17 cellular contexts compared by ENCODE assay signal in the genomic region with DNA sequence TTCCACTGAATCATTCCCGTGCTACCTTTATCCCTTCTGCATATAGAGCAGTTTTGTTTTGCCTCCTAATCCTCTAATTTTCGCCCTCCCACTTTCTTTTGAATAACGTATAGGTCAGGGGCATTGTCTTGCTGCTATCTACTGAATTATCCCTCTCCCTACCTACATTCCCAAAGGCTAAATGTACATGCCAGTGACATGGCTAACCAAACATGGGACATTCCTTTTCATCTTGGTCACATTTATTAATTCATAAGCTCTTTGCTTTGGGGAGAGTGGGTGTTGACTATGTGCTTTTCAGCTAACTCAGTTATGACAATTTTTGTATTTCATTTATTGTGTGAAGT. TPM values are rescaled to one million over a fixed set of nuclear protein-coding genes. Genes with fewer than 3 reads are reported as not detected.
DNase-seq lines count a peak whose midpoint lies in the region; ATAC-seq, FAIRE-seq and TF ChIP-seq lines count a peak whose summit lies in the region.
"Had no signal": no experiment of that assay in that cellular context is flagged by ENCODE, and none has a peak within 500 bp of the region (broad histone marks: within the 10 kb centered on the region; RNA-seq: fewer than 3 reads in every experiment).

No MANE protein-coding gene starts in this region.

- DNase-seq in EH (ENCODE audit: low read depth) (peak; percentile 15), IMR-90 (peak; percentile 28), bronchial epithelial cell (ENCODE audit: low read depth) (peak; percentile 38), retinal pigment epithelial cell (ENCODE audit: low read depth) (peak; percentile 52), NCI-H226 (no peak), GM03348 (ENCODE audit: low spot score) (no peak)
- DNase-seq: DMS153, NCI-H345, NCI-H774, Peyer's patch, SHP77 treated with DMSO at 0.1 percent for 48 hours had no signal

- in situ Hi-C loops in IMR-90 (cut with MboI; ENCODE audit: low sequenced_read_pairs): loop anchor here (10.0 to 25.0 kb wide), 2 partner anchors 472 to 786 kb away; no protein-coding TSS in a partner anchor

- H3K9me1 ChIP-seq in IMR-90 (ENCODE audit: insufficient read depth, low read length): peaks cover 2% of the 10 kb centered on the region

- TF ChIP-seq CTCF in IMR-90 (conservative IDR thresholded peaks at IDR 0.05; ENCODE audit: low read depth, low read length): no peak
- TF ChIP-seq CTCF in bronchial epithelial cell (IDR thresholded peaks at IDR 0.05; ENCODE audit: insufficient read depth, low read length, severe bottlenecking): no peak
- no peak for TF ChIP-seq CTCF in retinal pigment epithelial cell (conservative IDR thresholded peaks at IDR 0.05; ENCODE audit: low read depth, low read length)

- H3K18ac ChIP-seq in IMR-90 (ENCODE audit: low read depth, low read length): no peak overlapping the region

- no peak overlapping the region for H3K9ac ChIP-seq in IMR-90 (ENCODE audit: low read depth, low read length)
- H3K9ac ChIP-seq: BLaER1 had no signal

- H2BK120ac ChIP-seq in IMR-90 (ENCODE audit: low read depth, low read length): no peak overlapping the region

- POLR2A ChIA-PET in IMR-90 (lab: Charles Lee; ENCODE audit: unreplicated experiment): no interaction called here

- H3K4me3 ChIP-seq in IMR-90 (ENCODE audit: insufficient read depth, low read depth, low read length): no peak overlapping the region
- H3K4me3 ChIP-seq in bronchial epithelial cell (ENCODE audit: low read depth, low read length): no peak overlapping the region
- no peak overlapping the region for H3K4me3 ChIP-seq in retinal pigment epithelial cell (ENCODE audit: low read length)
- H3K4me3 ChIP-seq: BLaER1, GM12878, Peyer's patch had no signal

- H3K4me2 ChIP-seq in IMR-90 (ENCODE audit: low read depth, low read length): peak overlapping the region; percentile 2; the same call in 1 of the 2 replicates
- H3K4me2 ChIP-seq: BLaER1 had no signal

- no peak overlapping the region; the same call in 1 of the 2 replicates for H3K14ac ChIP-seq in IMR-90 (replicated peaks; ENCODE audit: low read depth, low read length)

- no peak overlapping the region for H3K23ac ChIP-seq in IMR-90 (ENCODE audit: low read depth, low read length)

- dilution Hi-C loops in IMR-90 (cut with HindIII; ENCODE audit: low sequenced_read_pairs, unreplicated experiment): no loop called here

- no peak for TF ChIP-seq POLR2A in IMR-90 (IDR thresholded peaks at IDR 0.05; ENCODE audit: low read depth, low read length)

- H2AK9ac ChIP-seq in IMR-90 (replicated peaks; ENCODE audit: low read depth, low read length, poor library complexity): no peak overlapping the region

- no TSS peak for BruUV-seq in IMR-90 (replicated peaks; lab: Mats Ljungman, UMichigan)

- peaks cover 5% of the 10 kb centered on the region; the same call in 1 of the 2 replicates for H3K4me1 ChIP-seq in IMR-90 (ENCODE audit: control insufficient read depth, insufficient read depth, low read length)
- H3K4me1 ChIP-seq: BLaER1 had no signal

- no peak overlapping the region for H4K8ac ChIP-seq in IMR-90 (ENCODE audit: low read depth in 2 of 2, low read length in 2 of 2)

- no peak overlapping the region for H3K56ac ChIP-seq in IMR-90 (ENCODE audit: extremely low read depth, insufficient read depth, low read length)

- H3K36me3 ChIP-seq in IMR-90 (ENCODE audit: control insufficient read depth, insufficient read depth, low read length): no peaks in the 10 kb centered on the region
- no peaks in the 10 kb centered on the region for H3K36me3 ChIP-seq in bronchial epithelial cell (ENCODE audit: control insufficient read depth, insufficient read depth, low read length)
- H3K36me3 ChIP-seq: BLaER1, Peyer's patch had no signal

- no peak for TF ChIP-seq RAD21 in IMR-90 (IDR thresholded peaks at IDR 0.05; ENCODE audit: low read length)

- H3K27me3 ChIP-seq in IMR-90 (ENCODE audit: control insufficient read depth, insufficient read depth, low read length): no peaks in the 10 kb centered on the region
- H3K27me3 ChIP-seq in bronchial epithelial cell (ENCODE audit: control insufficient read depth, insufficient read depth, low read length): no peaks in the 10 kb centered on the region
- H3K27me3 ChIP-seq: BLaER1, Peyer's patch had no signal

- no peak overlapping the region for H2AFZ ChIP-seq in IMR-90 (replicated peaks; ENCODE audit: low read length, poor library complexity)

- no peak overlapping the region for H4K5ac ChIP-seq in IMR-90 (ENCODE audit: low read depth, low read length)

- no peak overlapping the region for H4K91ac ChIP-seq in IMR-90 (ENCODE audit: insufficient read depth, low read depth, low read length)

- H3K27ac ChIP-seq in IMR-90 (ENCODE audit: insufficient read depth, low read length): no peak overlapping the region
- H3K27ac ChIP-seq: BLaER1, Peyer's patch had no signal

- no CpG with 5 or more reads among the region's 3 CpGs for WGBS in IMR-90 (ENCODE audit: extremely low coverage in 2 of 2, insufficient read length in 1 of 2), 2 experiments

- H3K9me3 ChIP-seq in IMR-90 (ENCODE audit: control insufficient read depth, insufficient read depth, low read length): no peaks in the 10 kb centered on the region
- H3K9me3 ChIP-seq: BLaER1, Peyer's patch had no signal

- peak overlapping the region; percentile 56; the same call in 1 of the 3 replicates for H2BK15ac ChIP-seq in IMR-90 (ENCODE audit: low read depth, low read length)

- H2AK5ac ChIP-seq in IMR-90 (ENCODE audit: low read depth, low read length): no peak overlapping the region

- FAIRE-seq in bronchial epithelial cell (lab: Jason Lieb, UNC): no peak
- FAIRE-seq: GM12878, GM18507, HTR-8/SVneo had no signal

- intact Hi-C loops in IMR-90 (cut with micrococcal nuclease): no loop called here

- H2BK5ac ChIP-seq in IMR-90 (ENCODE audit: low read depth, low read length, poor library complexity, severe bottlenecking): peak overlapping the region; percentile 8

- peak overlapping the region; percentile 76; the same call in 1 of the 2 replicates for H2BK20ac ChIP-seq in IMR-90 (ENCODE audit: low read depth, low read length)

- CTCF ChIA-PET in IMR-90 (lab: Yijun Ruan, JAX): interaction anchor here (0.6 kb wide), 1 partner anchor 1905 kb away, joined by 3 read pairs; no protein-coding TSS in a partner anchor

- H3K79me1 ChIP-seq in IMR-90 (ENCODE audit: low read depth in 1 of 2, low read length in 2 of 2): no peaks in the 10 kb centered on the region

- ATAC-seq in IMR-90 (ENCODE audit: low read depth): peak; percentile 13; the same call in 1 of the 2 replicates
- ATAC-seq in HG03354 (IDR thresholded peaks at IDR 0.05; ENCODE audit: poor library complexity, severe bottlenecking, unreplicated experiment): no peak
- ATAC-seq: GM12878, HCT116 had no signal

- H4K20me1 ChIP-seq in IMR-90 (ENCODE audit: insufficient read depth, low read length): no peaks in the 10 kb centered on the region
- H4K20me1 ChIP-seq: BLaER1 had no signal

- no peak overlapping the region for H3K4ac ChIP-seq in IMR-90 (ENCODE audit: low read depth, low read length)

TF ChIP-seq in IMR-90, 13 proteins besides CTCF, POLR2A, EP300 and RAD21:
- TF ChIP-seq, protein P1, sequence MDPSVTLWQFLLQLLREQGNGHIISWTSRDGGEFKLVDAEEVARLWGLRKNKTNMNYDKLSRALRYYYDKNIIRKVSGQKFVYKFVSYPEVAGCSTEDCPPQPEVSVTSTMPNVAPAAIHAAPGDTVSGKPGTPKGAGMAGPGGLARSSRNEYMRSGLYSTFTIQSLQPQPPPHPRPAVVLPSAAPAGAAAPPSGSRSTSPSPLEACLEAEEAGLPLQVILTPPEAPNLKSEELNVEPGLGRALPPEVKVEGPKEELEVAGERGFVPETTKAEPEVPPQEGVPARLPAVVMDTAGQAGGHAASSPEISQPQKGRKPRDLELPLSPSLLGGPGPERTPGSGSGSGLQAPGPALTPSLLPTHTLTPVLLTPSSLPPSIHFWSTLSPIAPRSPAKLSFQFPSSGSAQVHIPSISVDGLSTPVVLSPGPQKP (IDR thresholded peaks at IDR 0.05; ENCODE audit: borderline replicate concordance, low read depth, low read length): no peak
- no peak for TF ChIP-seq CHD1 (IDR thresholded peaks at IDR 0.05; ENCODE audit: low read depth, low read length)
- no peak for TF ChIP-seq SMC3 (IDR thresholded peaks at IDR 0.05; ENCODE audit: low read depth, low read length)
- no peak for TF ChIP-seq FOS (IDR thresholded peaks at IDR 0.05; ENCODE audit: low read depth, low read length)
- no peak for TF ChIP-seq BHLHE40 (IDR thresholded peaks at IDR 0.05; ENCODE audit: low read depth, low read length)
- TF ChIP-seq, protein P2, sequence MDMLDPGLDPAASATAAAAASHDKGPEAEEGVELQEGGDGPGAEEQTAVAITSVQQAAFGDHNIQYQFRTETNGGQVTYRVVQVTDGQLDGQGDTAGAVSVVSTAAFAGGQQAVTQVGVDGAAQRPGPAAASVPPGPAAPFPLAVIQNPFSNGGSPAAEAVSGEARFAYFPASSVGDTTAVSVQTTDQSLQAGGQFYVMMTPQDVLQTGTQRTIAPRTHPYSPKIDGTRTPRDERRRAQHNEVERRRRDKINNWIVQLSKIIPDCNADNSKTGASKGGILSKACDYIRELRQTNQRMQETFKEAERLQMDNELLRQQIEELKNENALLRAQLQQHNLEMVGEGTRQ (IDR thresholded peaks at IDR 0.05; ENCODE audit: low read depth, low read length): no peak
- no peak for TF ChIP-seq NFE2L2 (IDR thresholded peaks at IDR 0.05; ENCODE audit: low read depth, low read length)
- TF ChIP-seq MAFK (IDR thresholded peaks at IDR 0.05; ENCODE audit: low read depth, low read length): no peak
- TF ChIP-seq CEBPB (IDR thresholded peaks at IDR 0.05; ENCODE audit: low read depth, low read length): no peak
- no peak for TF ChIP-seq MAZ (IDR thresholded peaks at IDR 0.05; ENCODE audit: borderline replicate concordance, low read depth, low read length)
- no peak for TF ChIP-seq MXI1 (IDR thresholded peaks at IDR 0.05; ENCODE audit: borderline replicate concordance, low read depth, low read length)
- TF ChIP-seq RCOR1 (IDR thresholded peaks at IDR 0.05; ENCODE audit: insufficient replicate concordance, low read length): no peak
- TF ChIP-seq RFX5 (IDR thresholded peaks at IDR 0.05; ENCODE audit: low read depth, low read length): no peak

RNA-seq across cellular contexts. Expression of a gene that starts 5.1 kb away (rescaled TPM):
- total RNA-seq in IMR-90 (2012; rRNA removed) (1.4 TPM in 2 replicates), bronchial epithelial cell (0.13 and 0.26 TPM in 2 replicates)
- 0.86 and 0.93 TPM in 2 replicates for polyA plus RNA-seq in IMR-90 (2012; rRNA removed)
- polyA plus RNA-seq in IMR-90 (2012; cell fraction: cytosol; rRNA removed): 0.15 and 0.22 TPM in 2 replicates
- polyA plus RNA-seq in IMR-90 (2012; cell fraction: nucleus; rRNA removed; ENCODE audit: low replicate concordance): 0.15 and 0.83 TPM in 2 replicates
- total RNA-seq: GM12878, Peyer's patch had no signal

Comparison
In these comparisons a context has a peak if more than half of its experiments do, and no peak if none do; other contexts are left out.
1. DNase-seq: peak in EH (single experiment), IMR-90 (single experiment), bronchial epithelial cell (single experiment) and retinal pigment epithelial cell (single experiment); none in NCI-H226 (single experiment) and GM03348 (single experiment).